In the genomic region with DNA sequence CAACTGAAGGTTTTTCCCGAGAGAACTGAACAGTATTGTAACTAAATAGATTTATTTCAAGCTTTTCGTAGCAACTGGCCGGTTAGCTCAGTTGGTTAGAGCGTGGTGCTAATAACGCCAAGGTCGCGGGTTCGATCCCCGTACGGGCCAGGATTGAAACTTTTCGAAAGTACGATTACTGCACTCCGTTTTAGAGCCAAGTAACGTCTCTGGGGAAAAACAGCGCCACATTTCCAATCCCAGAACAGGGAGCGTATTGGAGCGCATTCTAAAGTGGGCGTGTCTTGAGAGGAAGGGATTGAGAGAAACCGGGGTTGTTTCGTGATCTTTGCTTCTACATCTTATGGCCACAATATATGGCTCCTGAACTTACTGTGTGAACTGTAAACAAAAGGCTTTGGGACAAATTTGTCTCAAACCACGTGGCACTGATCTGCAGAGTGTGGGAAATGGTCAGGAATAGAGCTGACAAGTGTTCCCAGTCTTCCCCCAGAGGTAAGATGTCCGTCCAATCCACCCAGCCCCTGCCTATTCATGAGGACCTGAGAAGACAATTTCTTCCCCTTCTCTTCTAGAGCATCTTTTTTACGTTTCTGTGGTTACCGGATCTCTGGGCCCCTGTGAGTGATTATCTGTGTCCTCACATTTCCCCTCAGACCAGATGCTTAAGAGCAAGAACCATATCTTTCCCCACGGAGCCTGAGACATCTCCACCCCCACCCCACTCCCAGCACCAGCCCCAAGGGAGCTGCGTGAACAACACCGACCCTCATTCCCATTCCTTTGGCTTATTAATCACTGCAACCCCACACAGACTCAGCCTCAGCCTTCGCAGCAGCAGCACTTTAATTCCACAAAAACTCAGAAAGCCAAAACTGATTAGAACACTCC, we compare ENCODE assay signal across 1 cellular context.
A peak's percentile ranks its signal among the peaks of the same experiment; 100 is the strongest.
TF ChIP-seq lines count a peak whose summit lies in the region.

No MANE protein-coding gene starts in this region.

TF ChIP-seq in GM12878, 131 proteins besides CTCF, POLR2A, EP300 and RAD21 (continues in another document):
- TF ChIP-seq SMAD5 (IDR thresholded peaks at IDR 0.05; ENCODE audit: low read depth) (no peak), JUND (IDR thresholded peaks at IDR 0.05; ENCODE audit: low read depth, low read length) (no peak), CBX3 (IDR thresholded peaks at IDR 0.05; ENCODE audit: borderline replicate concordance, low read depth) (no peak), MEF2B (IDR thresholded peaks at IDR 0.05; ENCODE audit: partially characterized antibody, poor library complexity, severe bottlenecking) (peak; percentile 89), ZNF207 (IDR thresholded peaks at IDR 0.05; ENCODE audit: borderline replicate concordance) (no peak), HCFC1 (IDR thresholded peaks at IDR 0.05; ENCODE audit: low read length) (no peak), ZNF24 (IDR thresholded peaks at IDR 0.05) (peak; percentile 100), BCL11A (IDR thresholded peaks at IDR 0.05; ENCODE audit: low read depth, low read length) (no peak), TCF12 (IDR thresholded peaks at IDR 0.05; ENCODE audit: low read depth, low read length) (no peak; the same call in 1 of the 2 replicates), SIX5 (IDR thresholded peaks at IDR 0.05; ENCODE audit: low read depth, low read length, severe bottlenecking) (no peak), PAX8 (IDR thresholded peaks at IDR 0.05) (no peak), ZBED1 (IDR thresholded peaks at IDR 0.05; ENCODE audit: borderline replicate concordance) (peak; percentile 75), NRF1 (conservative IDR thresholded peaks at IDR 0.05; ENCODE audit: low read depth, low read length) (no peak), SMAD1 (IDR thresholded peaks at IDR 0.05; ENCODE audit: low read depth, partially characterized antibody) (peak; percentile 28), EED (IDR thresholded peaks at IDR 0.05; ENCODE audit: low read depth) (peak; percentile 37; the same call in 1 of the 2 replicates), SREBF2 (IDR thresholded peaks at IDR 0.05; ENCODE audit: low read length) (peak; percentile 93), RAD51 (IDR thresholded peaks at IDR 0.05) (0 out of 2 replicates have a peak, but pooled peaks have one; percentile 7), SIN3A (IDR thresholded peaks at IDR 0.05; ENCODE audit: low read depth, low read length) (peak; percentile 53; the same call in 1 of the 2 replicates), SUPT20H (IDR thresholded peaks at IDR 0.05; ENCODE audit: borderline replicate concordance, control insufficient read depth, low read depth, low read length) (no peak), POLR2AphosphoS2 (IDR thresholded peaks at IDR 0.05; ENCODE audit: low read depth, low read length) (no peak), SPI1 (IDR thresholded peaks at IDR 0.05; ENCODE audit: borderline replicate concordance, insufficient read depth, low read depth, low read length) (no peak), PAX5 (IDR thresholded peaks at IDR 0.05; ENCODE audit: borderline replicate concordance, low read depth, low read length) (no peak), ZZZ3 (IDR thresholded peaks at IDR 0.05; ENCODE audit: control insufficient read depth, insufficient read length, low read depth) (no peak), KDM1A (IDR thresholded peaks at IDR 0.05; ENCODE audit: borderline replicate concordance) (no peak), BACH1 (IDR thresholded peaks at IDR 0.05; ENCODE audit: borderline replicate concordance) (no peak; the same call in 1 of the 2 replicates), HDGF (IDR thresholded peaks at IDR 0.05) (0 out of 2 replicates have a peak, but pooled peaks have one; percentile 36), FOS (IDR thresholded peaks at IDR 0.05; ENCODE audit: borderline replicate concordance, extremely low read depth, insufficient read length) (no peak), CREB1 (IDR thresholded peaks at IDR 0.05; ENCODE audit: low read depth) (peak; percentile 67; the same call in 1 of the 2 replicates), ZNF274 (IDR thresholded peaks at IDR 0.05; ENCODE audit: insufficient read depth, insufficient read length) (no peak), ATF7 (IDR thresholded peaks at IDR 0.05; ENCODE audit: low read depth) (peak; percentile 6; the same call in 1 of the 2 replicates), CBFB (IDR thresholded peaks at IDR 0.05; ENCODE audit: low read depth) (peak; percentile 68; the same call in 1 of the 2 replicates), NBN (IDR thresholded peaks at IDR 0.05) (no peak; the same call in 1 of the 2 replicates), CHD2 (IDR thresholded peaks at IDR 0.05; ENCODE audit: borderline replicate concordance, low read depth, low read length) (no peak), POLR2AphosphoS5 (IDR thresholded peaks at IDR 0.05; ENCODE audit: low read length) (peak; percentile 44; the same call in 1 of the 2 replicates), MYC (IDR thresholded peaks at IDR 0.05; ENCODE audit: insufficient read depth, insufficient read length, insufficient replicate concordance, low read length, severe bottlenecking) (no peak), SREBF1 (IDR thresholded peaks at IDR 0.05; ENCODE audit: low read length) (no peak)
- TF ChIP-seq, protein P1, sequence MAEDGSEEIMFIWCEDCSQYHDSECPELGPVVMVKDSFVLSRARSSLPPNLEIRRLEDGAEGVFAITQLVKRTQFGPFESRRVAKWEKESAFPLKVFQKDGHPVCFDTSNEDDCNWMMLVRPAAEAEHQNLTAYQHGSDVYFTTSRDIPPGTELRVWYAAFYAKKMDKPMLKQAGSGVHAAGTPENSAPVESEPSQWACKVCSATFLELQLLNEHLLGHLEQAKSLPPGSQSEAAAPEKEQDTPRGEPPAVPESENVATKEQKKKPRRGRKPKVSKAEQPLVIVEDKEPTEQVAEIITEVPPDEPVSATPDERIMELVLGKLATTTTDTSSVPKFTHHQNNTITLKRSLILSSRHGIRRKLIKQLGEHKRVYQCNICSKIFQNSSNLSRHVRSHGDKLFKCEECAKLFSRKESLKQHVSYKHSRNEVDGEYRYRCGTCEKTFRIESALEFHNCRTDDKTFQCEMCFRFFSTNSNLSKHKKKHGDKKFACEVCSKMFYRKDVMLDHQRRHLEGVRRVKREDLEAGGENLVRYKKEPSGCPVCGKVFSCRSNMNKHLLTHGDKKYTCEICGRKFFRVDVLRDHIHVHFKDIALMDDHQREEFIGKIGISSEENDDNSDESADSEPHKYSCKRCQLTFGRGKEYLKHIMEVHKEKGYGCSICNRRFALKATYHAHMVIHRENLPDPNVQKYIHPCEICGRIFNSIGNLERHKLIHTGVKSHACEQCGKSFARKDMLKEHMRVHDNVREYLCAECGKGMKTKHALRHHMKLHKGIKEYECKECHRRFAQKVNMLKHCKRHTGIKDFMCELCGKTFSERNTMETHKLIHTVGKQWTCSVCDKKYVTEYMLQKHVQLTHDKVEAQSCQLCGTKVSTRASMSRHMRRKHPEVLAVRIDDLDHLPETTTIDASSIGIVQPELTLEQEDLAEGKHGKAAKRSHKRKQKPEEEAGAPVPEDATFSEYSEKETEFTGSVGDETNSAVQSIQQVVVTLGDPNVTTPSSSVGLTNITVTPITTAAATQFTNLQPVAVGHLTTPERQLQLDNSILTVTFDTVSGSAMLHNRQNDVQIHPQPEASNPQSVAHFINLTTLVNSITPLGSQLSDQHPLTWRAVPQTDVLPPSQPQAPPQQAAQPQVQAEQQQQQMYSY (CRISPR knock-in tag; IDR thresholded peaks at IDR 0.05): no peak
- TF ChIP-seq, protein P2, sequence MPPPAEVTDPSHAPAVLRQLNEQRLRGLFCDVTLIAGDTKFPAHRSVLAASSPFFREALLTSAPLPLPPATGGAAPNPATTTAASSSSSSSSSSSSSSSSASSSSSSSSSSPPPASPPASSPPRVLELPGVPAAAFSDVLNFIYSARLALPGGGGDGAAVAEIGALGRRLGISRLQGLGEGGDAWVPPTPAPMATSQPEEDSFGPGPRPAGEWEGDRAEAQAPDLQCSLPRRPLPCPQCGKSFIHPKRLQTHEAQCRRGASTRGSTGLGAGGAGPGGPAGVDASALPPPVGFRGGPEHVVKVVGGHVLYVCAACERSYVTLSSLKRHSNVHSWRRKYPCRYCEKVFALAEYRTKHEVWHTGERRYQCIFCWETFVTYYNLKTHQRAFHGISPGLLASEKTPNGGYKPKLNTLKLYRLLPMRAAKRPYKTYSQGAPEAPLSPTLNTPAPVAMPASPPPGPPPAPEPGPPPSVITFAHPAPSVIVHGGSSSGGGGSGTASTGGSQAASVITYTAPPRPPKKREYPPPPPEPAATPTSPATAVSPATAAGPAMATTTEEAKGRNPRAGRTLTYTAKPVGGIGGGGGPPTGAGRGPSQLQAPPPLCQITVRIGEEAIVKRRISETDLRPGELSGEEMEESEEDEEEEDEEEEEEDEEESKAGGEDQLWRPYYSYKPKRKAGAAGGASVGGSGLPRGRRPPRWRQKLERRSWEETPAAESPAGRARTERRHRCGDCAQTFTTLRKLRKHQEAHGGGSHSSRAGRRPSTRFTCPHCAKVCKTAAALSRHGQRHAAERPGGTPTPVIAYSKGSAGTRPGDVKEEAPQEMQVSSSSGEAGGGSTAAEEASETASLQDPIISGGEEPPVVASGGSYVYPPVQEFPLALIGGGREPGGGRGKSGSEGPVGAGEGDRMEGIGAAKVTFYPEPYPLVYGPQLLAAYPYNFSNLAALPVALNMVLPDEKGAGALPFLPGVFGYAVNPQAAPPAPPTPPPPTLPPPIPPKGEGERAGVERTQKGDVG (CRISPR knock-in tag; IDR thresholded peaks at IDR 0.05): no peak
- TF ChIP-seq, protein P3, sequence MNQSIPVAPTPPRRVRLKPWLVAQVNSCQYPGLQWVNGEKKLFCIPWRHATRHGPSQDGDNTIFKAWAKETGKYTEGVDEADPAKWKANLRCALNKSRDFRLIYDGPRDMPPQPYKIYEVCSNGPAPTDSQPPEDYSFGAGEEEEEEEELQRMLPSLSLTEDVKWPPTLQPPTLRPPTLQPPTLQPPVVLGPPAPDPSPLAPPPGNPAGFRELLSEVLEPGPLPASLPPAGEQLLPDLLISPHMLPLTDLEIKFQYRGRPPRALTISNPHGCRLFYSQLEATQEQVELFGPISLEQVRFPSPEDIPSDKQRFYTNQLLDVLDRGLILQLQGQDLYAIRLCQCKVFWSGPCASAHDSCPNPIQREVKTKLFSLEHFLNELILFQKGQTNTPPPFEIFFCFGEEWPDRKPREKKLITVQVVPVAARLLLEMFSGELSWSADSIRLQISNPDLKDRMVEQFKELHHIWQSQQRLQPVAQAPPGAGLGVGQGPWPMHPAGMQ (IDR thresholded peaks at IDR 0.05; ENCODE audit: borderline replicate concordance): no peak
- TF ChIP-seq, protein P4, sequence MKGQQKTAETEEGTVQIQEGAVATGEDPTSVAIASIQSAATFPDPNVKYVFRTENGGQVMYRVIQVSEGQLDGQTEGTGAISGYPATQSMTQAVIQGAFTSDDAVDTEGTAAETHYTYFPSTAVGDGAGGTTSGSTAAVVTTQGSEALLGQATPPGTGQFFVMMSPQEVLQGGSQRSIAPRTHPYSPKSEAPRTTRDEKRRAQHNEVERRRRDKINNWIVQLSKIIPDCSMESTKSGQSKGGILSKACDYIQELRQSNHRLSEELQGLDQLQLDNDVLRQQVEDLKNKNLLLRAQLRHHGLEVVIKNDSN (IDR thresholded peaks at IDR 0.05; ENCODE audit: borderline replicate concordance, extremely low read length, insufficient read depth, low read depth, low read length): no peak
- TF ChIP-seq, protein P5, sequence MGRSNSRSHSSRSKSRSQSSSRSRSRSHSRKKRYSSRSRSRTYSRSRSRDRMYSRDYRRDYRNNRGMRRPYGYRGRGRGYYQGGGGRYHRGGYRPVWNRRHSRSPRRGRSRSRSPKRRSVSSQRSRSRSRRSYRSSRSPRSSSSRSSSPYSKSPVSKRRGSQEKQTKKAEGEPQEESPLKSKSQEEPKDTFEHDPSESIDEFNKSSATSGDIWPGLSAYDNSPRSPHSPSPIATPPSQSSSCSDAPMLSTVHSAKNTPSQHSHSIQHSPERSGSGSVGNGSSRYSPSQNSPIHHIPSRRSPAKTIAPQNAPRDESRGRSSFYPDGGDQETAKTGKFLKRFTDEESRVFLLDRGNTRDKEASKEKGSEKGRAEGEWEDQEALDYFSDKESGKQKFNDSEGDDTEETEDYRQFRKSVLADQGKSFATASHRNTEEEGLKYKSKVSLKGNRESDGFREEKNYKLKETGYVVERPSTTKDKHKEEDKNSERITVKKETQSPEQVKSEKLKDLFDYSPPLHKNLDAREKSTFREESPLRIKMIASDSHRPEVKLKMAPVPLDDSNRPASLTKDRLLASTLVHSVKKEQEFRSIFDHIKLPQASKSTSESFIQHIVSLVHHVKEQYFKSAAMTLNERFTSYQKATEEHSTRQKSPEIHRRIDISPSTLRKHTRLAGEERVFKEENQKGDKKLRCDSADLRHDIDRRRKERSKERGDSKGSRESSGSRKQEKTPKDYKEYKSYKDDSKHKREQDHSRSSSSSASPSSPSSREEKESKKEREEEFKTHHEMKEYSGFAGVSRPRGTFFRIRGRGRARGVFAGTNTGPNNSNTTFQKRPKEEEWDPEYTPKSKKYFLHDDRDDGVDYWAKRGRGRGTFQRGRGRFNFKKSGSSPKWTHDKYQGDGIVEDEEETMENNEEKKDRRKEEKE (IDR thresholded peaks at IDR 0.05): no peak
- TF ChIP-seq, protein P6, sequence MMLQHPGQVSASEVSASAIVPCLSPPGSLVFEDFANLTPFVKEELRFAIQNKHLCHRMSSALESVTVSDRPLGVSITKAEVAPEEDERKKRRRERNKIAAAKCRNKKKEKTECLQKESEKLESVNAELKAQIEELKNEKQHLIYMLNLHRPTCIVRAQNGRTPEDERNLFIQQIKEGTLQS (IDR thresholded peaks at IDR 0.05; ENCODE audit: borderline replicate concordance, extremely low read depth, low read depth, low read length): no peak
- TF ChIP-seq, protein P7, sequence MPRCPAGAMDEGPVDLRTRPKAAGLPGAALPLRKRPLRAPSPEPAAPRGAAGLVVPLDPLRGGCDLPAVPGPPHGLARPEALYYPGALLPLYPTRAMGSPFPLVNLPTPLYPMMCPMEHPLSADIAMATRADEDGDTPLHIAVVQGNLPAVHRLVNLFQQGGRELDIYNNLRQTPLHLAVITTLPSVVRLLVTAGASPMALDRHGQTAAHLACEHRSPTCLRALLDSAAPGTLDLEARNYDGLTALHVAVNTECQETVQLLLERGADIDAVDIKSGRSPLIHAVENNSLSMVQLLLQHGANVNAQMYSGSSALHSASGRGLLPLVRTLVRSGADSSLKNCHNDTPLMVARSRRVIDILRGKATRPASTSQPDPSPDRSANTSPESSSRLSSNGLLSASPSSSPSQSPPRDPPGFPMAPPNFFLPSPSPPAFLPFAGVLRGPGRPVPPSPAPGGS (IDR thresholded peaks at IDR 0.05; ENCODE audit: borderline replicate concordance, insufficient read depth, low read depth, low read length, poor library complexity, severe bottlenecking): no peak
